8 cellular contexts compared by ENCODE assay signal in the genomic region with DNA sequence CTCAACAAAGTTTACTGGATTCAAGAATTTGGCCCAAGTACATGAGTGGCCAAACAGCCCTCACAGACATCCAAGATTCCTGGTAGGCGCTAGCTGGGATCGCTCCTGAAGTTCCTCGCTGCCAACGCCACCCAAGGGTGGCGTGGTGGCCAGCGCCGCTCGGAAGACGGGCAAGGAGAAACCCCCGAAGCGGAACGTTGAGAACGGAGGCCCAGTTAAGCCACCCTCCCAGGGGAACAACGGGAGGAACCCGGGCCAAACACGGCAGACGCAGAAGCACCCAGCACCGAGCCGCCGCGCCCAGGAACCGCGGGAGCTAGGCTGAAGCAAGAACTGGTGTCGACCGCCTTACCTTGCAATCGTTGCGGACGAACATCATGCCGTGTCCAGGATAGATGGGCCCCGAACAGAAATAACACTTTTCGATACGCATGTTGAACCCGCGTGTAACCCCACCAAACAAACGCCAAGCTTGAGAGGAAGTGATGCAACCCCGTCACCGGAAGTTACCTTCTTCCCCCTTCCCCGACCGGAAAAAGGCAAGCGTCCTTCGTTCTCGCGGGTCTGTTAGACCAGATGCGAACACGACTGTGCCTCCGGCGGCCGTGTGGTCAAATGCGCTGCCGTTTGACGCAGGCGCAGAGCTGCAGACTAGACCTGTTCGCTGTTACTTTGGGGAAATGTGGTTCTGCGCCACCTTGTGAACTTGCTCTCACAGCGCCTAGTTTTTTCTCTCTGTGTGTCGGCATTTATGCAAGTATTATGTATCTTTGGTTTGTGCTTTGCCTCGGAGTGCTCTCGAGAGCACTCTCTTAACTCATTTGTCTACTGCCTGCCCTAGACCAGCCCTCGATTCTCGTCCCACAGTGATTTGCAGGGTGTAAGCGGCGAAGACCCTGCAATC. TPM values are rescaled to one million over a fixed set of nuclear protein-coding genes. Genes with fewer than 3 reads are reported as not detected.
DNase-seq lines count a peak whose midpoint lies in the region; ATAC-seq and TF ChIP-seq lines count a peak whose summit lies in the region.

A gene (minus strand): TSS at position 484 of the 904 bp plus-strand sequence. CDS start 51 bp downstream, at position 433.

- no peak within 1 kb of the TSS for H3K27ac Mint-ChIP-seq in activated T-helper 17 cell treated with anti-CD3 and anti-CD28 coated beads, Interleukin-2, amount 50 U/mL, for 72 hours
- no peak within 1 kb of the TSS for H3K27ac Mint-ChIP-seq in natural killer cell

- no peaks in the 10 kb centered on the region for H3K9me3 Mint-ChIP-seq in activated T-helper 17 cell treated with anti-CD3 and anti-CD28 coated beads, Interleukin-2, amount 50 U/mL, for 72 hours
- H3K9me3 Mint-ChIP-seq in natural killer cell, result no peaks in the 10 kb centered on the region

- no peaks in the 10 kb centered on the region for H3K27me3 Mint-ChIP-seq in activated T-helper 17 cell treated with anti-CD3 and anti-CD28 coated beads, Interleukin-2, amount 50 U/mL, for 72 hours
- H3K27me3 Mint-ChIP-seq in natural killer cell (ENCODE audit: low read depth in 2 of 2), result no peaks in the 10 kb centered on the region

- peak; percentile 62 for TF ChIP-seq CTCF in LNCAP (IDR thresholded peaks at IDR 0.05)
- peak; percentile 27 for TF ChIP-seq CTCF in natural killer cell (IDR thresholded peaks at IDR 0.05)

- peak; percentile 98 for ATAC-seq in activated T-helper 17 cell treated with anti-CD3 and anti-CD28 coated beads, Interleukin-2, amount 50 U/mL, for 72 hours (replicated peaks)
- peak; percentile 94 to 99 (median 97) for ATAC-seq in natural killer cell

- intact Hi-C loops in natural killer cell (cut with micrococcal nuclease), result loop anchor here (1.0 to 2.0 kb wide), 4 partner anchors 21 to 212 kb away; a partner anchor contains a TSS

- DNase-seq in ELF-1 (ENCODE audit: low read depth, low spot score) (peak; percentile 98), GOT3 (lab: John Stamatoyannopoulos, UW) (peak; percentile 81), RPMI8226 (peak; percentile 100), fibroblast of peridontal ligament (ENCODE audit: extremely low read depth) (peak; percentile 99), natural killer cell (peak; percentile 89)
- DNase-seq in stimulated activated naive CD4-positive, alpha-beta T cell treated with Interleukin-2 at 50 U/mL for 16 hours (lab: John Stamatoyannopoulos, UW), result peak; percentile 97

- no peak within 1 kb of the TSS for H3K4me3 Mint-ChIP-seq in activated T-helper 17 cell treated with anti-CD3 and anti-CD28 coated beads, Interleukin-2, amount 50 U/mL, for 72 hours
- H3K4me3 Mint-ChIP-seq in natural killer cell, result no peak within 1 kb of the TSS

- H3K4me1 Mint-ChIP-seq in activated T-helper 17 cell treated with anti-CD3 and anti-CD28 coated beads, Interleukin-2, amount 50 U/mL, for 72 hours, result peaks cover 17% of the 10 kb centered on the region
- H3K4me1 Mint-ChIP-seq in natural killer cell, result peaks cover 0 to 9% of the 10 kb centered on the region in 2 donors

- peaks cover 23% of the 10 kb centered on the region for H3K36me3 Mint-ChIP-seq in activated T-helper 17 cell treated with anti-CD3 and anti-CD28 coated beads, Interleukin-2, amount 50 U/mL, for 72 hours (ENCODE audit: low read depth)
- H3K36me3 Mint-ChIP-seq in natural killer cell, result no peaks in the 10 kb centered on the region

RNA-seq across cellular contexts. Expression of the gene that starts here (rescaled TPM):
- 100 to 1,000 TPM; 107 to 111 TPM for total RNA-seq in activated T-helper 17 cell treated with anti-CD3 and anti-CD28 coated beads, Interleukin-2, amount 50 U/mL, for 72 hours
- 100 to 1,000 TPM in 2 of 3 donors, 10 to 100 TPM in 1; 97.4 to 102 (median 102) TPM for total RNA-seq in natural killer cell

Comparison
In these comparisons a context has a peak if more than half of its experiments do, and no peak if none do; other contexts are left out.
1. Peak in every context shown above with its lines: DNase-seq and ATAC-seq.